ENCODE assay signal across 9 cellular contexts in the genomic region with DNA sequence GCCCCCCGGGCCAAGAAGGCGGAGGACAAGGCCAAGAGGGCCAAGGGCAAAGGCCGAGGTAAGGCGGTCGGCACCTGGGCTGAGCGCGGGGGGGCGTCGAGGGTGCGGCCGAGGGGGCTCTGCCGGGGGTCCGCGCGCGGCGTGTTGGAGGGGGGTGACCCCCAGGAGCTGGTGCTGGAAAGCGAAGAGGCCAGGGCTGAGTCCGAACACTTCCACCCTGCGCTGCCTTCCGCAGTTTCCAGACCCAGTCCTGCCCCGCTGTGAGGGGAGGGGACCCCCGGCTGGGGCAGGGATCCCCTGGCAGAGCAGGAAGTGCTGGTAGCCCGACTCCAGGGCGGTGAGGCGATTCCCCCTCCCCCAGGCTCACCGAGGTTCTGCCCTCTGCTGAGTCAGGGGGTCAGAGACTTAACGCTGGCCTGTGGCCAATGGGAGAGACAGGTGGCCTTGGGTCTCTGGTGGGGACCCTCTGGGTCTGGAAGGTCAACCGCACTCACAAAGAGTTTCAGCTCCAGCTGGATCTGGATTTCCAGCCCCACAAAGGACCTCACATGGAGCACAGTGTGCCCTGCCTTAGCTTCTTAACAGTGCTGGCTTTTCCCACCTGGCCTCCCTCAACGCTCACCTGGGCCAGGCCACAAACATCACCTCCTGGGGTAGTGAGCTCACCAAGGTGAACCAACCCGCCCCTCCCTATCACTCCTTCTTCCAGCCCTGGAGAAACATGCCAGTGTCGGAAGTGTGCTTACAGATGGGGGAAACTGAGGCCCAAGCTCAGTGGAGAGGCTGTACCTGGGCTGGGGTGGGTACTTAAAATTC. TPM values are rescaled to one million over a fixed set of nuclear protein-coding genes. Genes with fewer than 3 reads are reported as not detected.
DNase-seq lines count a peak whose midpoint lies in the region; ATAC-seq and TF ChIP-seq lines count a peak whose summit lies in the region.
"Had no signal": no experiment of that assay in that cellular context is flagged by ENCODE, and none has a peak within 500 bp of the region (broad histone marks: within the 10 kb centered on the region; RNA-seq: fewer than 3 reads in every experiment).

No MANE protein-coding gene starts in this region.

- peaks cover 22% of the 10 kb centered on the region for H3K27me3 ChIP-seq in iPS-20b (ENCODE audit: insufficient read depth, low read length)
- peaks cover 0 to 36% (median 12%) of the 10 kb centered on the region in 7 donors for H3K27me3 ChIP-seq in spleen (replicated peaks in 1 of 7)

- TF ChIP-seq POLR2A in spleen (IDR thresholded peaks at IDR 0.05) = no peak

- WGBS in spleen, 5 donors = 16 to 54% (median 17%) methylated on average over 6 to 32 of the region's 32 CpGs

- H3K4me1 ChIP-seq in iPS-20b (ENCODE audit: insufficient read depth, low read length) (peaks cover 18% of the 10 kb centered on the region), spleen (peaks cover 4 to 31% (median 19%) of the 10 kb centered on the region in 6 donors)

- no peaks in the 10 kb centered on the region for H3K36me3 Mint-ChIP-seq in activated naive CD8-positive, alpha-beta T cell treated with anti-CD3 and anti-CD28 coated beads for 36 hours
- H3K36me3 Mint-ChIP-seq: CD4-positive, CD25-positive, alpha-beta regulatory T cell had no signal

- H3K9me3 ChIP-seq in iPS-20b (ENCODE audit: insufficient read depth, low read depth, low read length) = no peaks in the 10 kb centered on the region
- H3K9me3 ChIP-seq in spleen = no peaks in the 10 kb centered on the region

- no peaks in the 10 kb centered on the region for H3K9me3 Mint-ChIP-seq in activated naive CD8-positive, alpha-beta T cell treated with anti-CD3 and anti-CD28 coated beads for 36 hours

- peak overlapping the region; percentile 31 for H3K9ac ChIP-seq in iPS-20b (ENCODE audit: low read depth, low read length)

- H3K36me3 ChIP-seq in iPS-20b (ENCODE audit: insufficient read depth, low read depth, low read length) (no peaks in the 10 kb centered on the region), spleen (no peaks in the 10 kb centered on the region)

- no peak overlapping the region for H3K27ac ChIP-seq in iPS-20b (ENCODE audit: low read length)
- H3K27ac ChIP-seq in spleen = peak overlapping the region in 2 of 8 donors; percentile 16 to 36

- H3K4me1 Mint-ChIP-seq in activated naive CD8-positive, alpha-beta T cell treated with anti-CD3 and anti-CD28 coated beads for 36 hours = no peaks in the 10 kb centered on the region

- H3K4me3 Mint-ChIP-seq in activated naive CD8-positive, alpha-beta T cell treated with anti-CD3 and anti-CD28 coated beads for 36 hours = peak overlapping the region; percentile 18

- no peak for ATAC-seq in GM21737 (IDR thresholded peaks at IDR 0.05; ENCODE audit: unreplicated experiment)
- no peak for ATAC-seq in GM19035 (IDR thresholded peaks at IDR 0.05; ENCODE audit: unreplicated experiment)

- peaks cover 34% of the 10 kb centered on the region for H3K27me3 Mint-ChIP-seq in activated naive CD8-positive, alpha-beta T cell treated with anti-CD3 and anti-CD28 coated beads for 36 hours

- DNase-seq in DMS79 treated with DMSO at 0.1 percent for 48 hours (lab: John Stamatoyannopoulos, UW) (peak; percentile 68), DMS79 (lab: John Stamatoyannopoulos, UW) (no peak), spleen (no peak), epidermal melanocyte (ENCODE audit: insufficient read length, low spot score) (no peak)
- no peak for DNase-seq in activated naive CD8-positive, alpha-beta T cell treated with anti-CD3 and anti-CD28 coated beads for 36 hours
- DNase-seq: CD4-positive, CD25-positive, alpha-beta regulatory T cell had no signal

- H3K27ac Mint-ChIP-seq in activated naive CD8-positive, alpha-beta T cell treated with anti-CD3 and anti-CD28 coated beads for 36 hours = no peak overlapping the region
- H3K27ac Mint-ChIP-seq: CD4-positive, CD25-positive, alpha-beta regulatory T cell had no signal

- no peak for TF ChIP-seq CTCF in spleen (IDR thresholded peaks at IDR 0.05 in 8 of 11, conservative IDR thresholded peaks at IDR 0.05 in 3 of 11)

- H3K4me3 ChIP-seq in iPS-20b (ENCODE audit: low read length) (peak overlapping the region; percentile 73), spleen (peak overlapping the region; percentile 28 to 73 (median 42))

- intact Hi-C loops in spleen (cut with DNase I; ENCODE audit: low total_unique reads) = no loop called here

RNA-seq across cellular contexts. Expression of a gene that starts 39.8 kb away (rescaled TPM):
- total RNA-seq in activated naive CD8-positive, alpha-beta T cell treated with anti-CD3 and anti-CD28 coated beads for 36 hours = not detected
- 1 to 10 TPM; 1.3 to 9.2 (median 6.5) TPM for total RNA-seq in spleen
- polyA plus RNA-seq in spleen = 1 to 10 TPM; 1.2 to 4.5 (median 1.7) TPM
- total RNA-seq: CD4-positive, CD25-positive, alpha-beta regulatory T cell had no signal
- polyA plus RNA-seq: CD4-positive, CD25-positive, alpha-beta regulatory T cell had no signal
